8 cellular contexts compared by ENCODE assay signal in genomic region chr9:132409828-132410528, GRCh38. TPM values are rescaled to one million over a fixed set of nuclear protein-coding genes. Genes with fewer than 3 reads are reported as not detected.
DNase-seq lines count a peak whose midpoint lies in the region; ATAC-seq and TF ChIP-seq lines count a peak whose summit lies in the region.

Gene CFAP77 (plus strand): TSS chr9:132410211. CDS start chr9:132410272, 61 bp downstream.

- CTCF ChIA-PET in HEK293 (lab: Yijun Ruan, JAX), result interaction anchor here (0.5 to 1.8 kb wide), 9 partner anchors 10 to 491 kb away, joined by 3 to 9 read pairs (median 3); no protein-coding TSS in a partner anchor

- H3K4me1 ChIP-seq in HEK293 (ENCODE audit: control insufficient read depth, insufficient read depth, low read length) (no peaks in the 10 kb centered on the region), body of pancreas (peaks cover 37% of the 10 kb centered on the region), iPS-18a (ENCODE audit: control insufficient read depth, low read depth, low read length) (peaks cover 15% of the 10 kb centered on the region), skeletal muscle satellite cell (ENCODE audit: control insufficient read depth, insufficient read depth, low read length) (peaks cover 20% of the 10 kb centered on the region)

- POLR2A ChIA-PET in HEK293 (lab: Yijun Ruan, JAX), result no interaction called here

- DNase-seq in AG09319 (ENCODE audit: extremely low read depth, low read depth), result peak; percentile 7
- peak; percentile 40 for DNase-seq in SK-N-DZ (ENCODE audit: low spot score)
- DNase-seq in body of pancreas, result peak; percentile 29 to 46 (median 36)
- DNase-seq in NCI-H1694 (lab: John Stamatoyannopoulos, UW), result no peak
- DNase-seq in NCI-H446 treated with DMSO at 0.1 percent for 48 hours (lab: John Stamatoyannopoulos, UW), result no peak

- H3K4me3 ChIP-seq in HEK293 (ENCODE audit: low read depth, low read length) (peak within 1 kb of the TSS; percentile 49), body of pancreas (no peak within 1 kb of the TSS), iPS-18a (ENCODE audit: low read length) (peak within 1 kb of the TSS; percentile 62), skeletal muscle satellite cell (ENCODE audit: low read length) (peak within 1 kb of the TSS; percentile 73)

- peak within 1 kb of the TSS; percentile 87 for H3K4me2 ChIP-seq in skeletal muscle satellite cell (ENCODE audit: low read length)

- H3K9me3 ChIP-seq in HEK293 (ENCODE audit: control insufficient read depth, insufficient read depth, low read depth, low read length) (no peaks in the 10 kb centered on the region), body of pancreas (no peaks in the 10 kb centered on the region), iPS-18a (ENCODE audit: control insufficient read depth, low read depth, low read length) (no peaks in the 10 kb centered on the region), skeletal muscle satellite cell (replicated peaks; ENCODE audit: low read length) (no peaks in the 10 kb centered on the region)

- H3K27me3 ChIP-seq in body of pancreas (peaks cover 0 to 15% of the 10 kb centered on the region in 2 donors), iPS-18a (ENCODE audit: control insufficient read depth, insufficient read depth, low read length) (peaks cover 68% of the 10 kb centered on the region), skeletal muscle satellite cell (ENCODE audit: control insufficient read depth, insufficient read depth, low read length) (peaks cover 44% of the 10 kb centered on the region)

- TF ChIP-seq POLR2A in body of pancreas (IDR thresholded peaks at IDR 0.05), result no peak

- no peak within 1 kb of the TSS for H3K27ac ChIP-seq in HEK293 (ENCODE audit: extremely low read depth, low read depth, low read length)
- no peak within 1 kb of the TSS for H3K27ac ChIP-seq in body of pancreas
- H3K27ac ChIP-seq in iPS-18a (ENCODE audit: low read length), result peak within 1 kb of the TSS; percentile 60

- intact Hi-C loops in body of pancreas (cut with DNase I), result loop anchor here (10.0 kb wide), 1 partner anchor 385 kb away; no protein-coding TSS in a partner anchor

- TF ChIP-seq CTCF in AG09319 (IDR thresholded peaks at IDR 0.05; ENCODE audit: low read depth, low read length), result no peak
- no peak for TF ChIP-seq CTCF in HEK293 (tag by site-specific recombination; IDR thresholded peaks at IDR 0.05)
- TF ChIP-seq CTCF in body of pancreas (IDR thresholded peaks at IDR 0.05), result no peak

- H3K9ac ChIP-seq in iPS-18a (ENCODE audit: low read length) (peak within 1 kb of the TSS; percentile 80), skeletal muscle satellite cell (ENCODE audit: low read depth, low read length) (peak within 1 kb of the TSS; percentile 82)

- ATAC-seq in body of pancreas, result peak; percentile 59

- WGBS in body of pancreas, 2 donors, result 3 to 17% methylated on average over 8 to 50 of the region's 69 CpGs

- H3K36me3 ChIP-seq in HEK293 (ENCODE audit: control insufficient read depth in 2 of 2, insufficient read depth in 1 of 2, low read length in 2 of 2) (no peaks in the 10 kb centered on the region; a peak in 1 of 3 replicates), body of pancreas (replicated peaks in 1 of 2; ENCODE audit: insufficient read depth in 1 of 2, low read depth in 2 of 2) (no peaks in the 10 kb centered on the region), iPS-18a (ENCODE audit: control insufficient read depth, low read depth, low read length) (no peaks in the 10 kb centered on the region), skeletal muscle satellite cell (ENCODE audit: insufficient read depth, low read length) (no peaks in the 10 kb centered on the region)

TF ChIP-seq in HEK293, 187 proteins besides CTCF, POLR2A, EP300 and RAD21 (continues in another document):
- TF ChIP-seq KLF8 (tag by site-specific recombination; IDR thresholded peaks at IDR 0.05) (peak; percentile 45; the same call in 1 of the 2 replicates), HOXD13 (CRISPR knock-in tag; IDR thresholded peaks at IDR 0.05; ENCODE audit: borderline replicate concordance) (no peak), ZNF645 (tag by site-specific recombination; IDR thresholded peaks at IDR 0.05) (no peak), ZBTB8A (tag by site-specific recombination; IDR thresholded peaks at IDR 0.05) (peak; percentile 92), ZNF768 (tag by site-specific recombination; IDR thresholded peaks at IDR 0.05) (no peak), ZNF157 (tag by site-specific recombination; IDR thresholded peaks at IDR 0.05) (no peak), ZXDB (tag by site-specific recombination; IDR thresholded peaks at IDR 0.05) (peak; percentile 43; the same call in 1 of the 2 replicates), PRDM6 (tag by site-specific recombination; IDR thresholded peaks at IDR 0.05) (no peak), KLF9 (tag by site-specific recombination; IDR thresholded peaks at IDR 0.05; ENCODE audit: low read depth) (no peak), TSHZ1 (tag by site-specific recombination; IDR thresholded peaks at IDR 0.05; ENCODE audit: borderline replicate concordance) (no peak), KLF10 (tag by site-specific recombination; IDR thresholded peaks at IDR 0.05) (no peak), ZNF335 (tag by site-specific recombination; conservative IDR thresholded peaks at IDR 0.05) (peak; percentile 68), PRDM4 (tag by site-specific recombination; IDR thresholded peaks at IDR 0.05) (no peak), ZNF529 (tag by site-specific recombination; IDR thresholded peaks at IDR 0.05; ENCODE audit: insufficient replicate concordance) (no peak)

RNA-seq across cellular contexts. Expression of gene CFAP77, which starts in this region (rescaled TPM):
- polyA plus RNA-seq in SK-N-DZ (2014; cell fraction: cytosol; rRNA removed), result not detected in 2 replicates
- polyA plus RNA-seq in SK-N-DZ (2014; cell fraction: nucleus; rRNA removed), result not detected in 2 replicates
- not detected for total RNA-seq in body of pancreas
- not detected in 2 replicates for total RNA-seq in skeletal muscle satellite cell (2012; rRNA removed)

Comparison
In these comparisons a context has a peak if more than half of its experiments do, and no peak if none do; other contexts are left out.
1. Peak in DNase-seq and ATAC-seq in body of pancreas; RNA of the gene not detected or under 1 TPM.
2. DNase-seq: peak in AG09319 (single experiment) and SK-N-DZ (single experiment); none in NCI-H1694 (single experiment) and NCI-H446 treated with DMSO at 0.1 percent for 48 hours (single experiment).
3. H3K4me3 ChIP-seq: peak in HEK293 (single experiment), iPS-18a (single experiment) and skeletal muscle satellite cell (single experiment); none in body of pancreas (0 of 2).